Comparison of ENCODE assay signal across 11 cellular contexts in genomic region chr10:118332948-118333710, GRCh38. TPM values are rescaled to one million over a fixed set of nuclear protein-coding genes. Genes with fewer than 3 reads are reported as not detected.
A peak's percentile ranks its signal among the peaks of the same experiment; 100 is the strongest.
DNase-seq lines count a peak whose midpoint lies in the region; ATAC-seq and TF ChIP-seq lines count a peak whose summit lies in the region.
"Had no signal": no experiment of that assay in that cellular context is flagged by ENCODE, and none has a peak within 500 bp of the region (broad histone marks: within the 10 kb centered on the region; RNA-seq: fewer than 3 reads in every experiment).

No MANE protein-coding gene starts in this region.

- ATAC-seq in HG03460 (IDR thresholded peaks at IDR 0.05; ENCODE audit: unreplicated experiment) (no peak), sciatic nerve (no peak), GM21717 (IDR thresholded peaks at IDR 0.05; ENCODE audit: unreplicated experiment) (no peak)

- TF ChIP-seq CTCF in fibroblast of pulmonary artery (IDR thresholded peaks at IDR 0.05; ENCODE audit: low read length, missing control alignments): no peak

- intact Hi-C loops in sciatic nerve (cut with DNase I): no loop called here

- DNase-seq in ACHN (peak; percentile 28), HuH-7 (ENCODE audit: low spot score) (peak; percentile 10), NCI-H774 (lab: John Stamatoyannopoulos, UW) (peak; percentile 21), fibroblast of pulmonary artery (ENCODE audit: low read depth) (peak; percentile 59), sciatic nerve (ENCODE audit: low spot score) (no peak), putamen (ENCODE audit: low spot score) (no peak)
- DNase-seq: AML-193; NK-92 treated with Interleukin-12 subunit alpha and Interleukin-12 subunit beta, amount 100 ng/mL, for 24 hours had no signal

- in situ Hi-C loops in ACHN (cut with HindIII; ENCODE audit: low pct_ligation_motif_present, low pct_unique_long_range_greater_than_20kb, low sequenced_read_pairs): no loop called here

- H3K4me3 ChIP-seq in fibroblast of pulmonary artery (replicated peaks; ENCODE audit: low read depth, low read length): no peak overlapping the region
- H3K4me3 ChIP-seq: cardiac muscle cell had no signal

RNA-seq across cellular contexts. Expression of gene FAM204A, which starts 9.0 kb away (rescaled TPM):
- 79.3 TPM for total RNA-seq in sciatic nerve

Comparison
In these comparisons a context has a peak if more than half of its experiments do, and no peak if none do; other contexts are left out.
1. DNase-seq: peak in ACHN (single experiment), HuH-7 (single experiment), NCI-H774 (single experiment) and fibroblast of pulmonary artery (single experiment); none in sciatic nerve (single experiment) and putamen (single experiment).